In the genomic region with DNA sequence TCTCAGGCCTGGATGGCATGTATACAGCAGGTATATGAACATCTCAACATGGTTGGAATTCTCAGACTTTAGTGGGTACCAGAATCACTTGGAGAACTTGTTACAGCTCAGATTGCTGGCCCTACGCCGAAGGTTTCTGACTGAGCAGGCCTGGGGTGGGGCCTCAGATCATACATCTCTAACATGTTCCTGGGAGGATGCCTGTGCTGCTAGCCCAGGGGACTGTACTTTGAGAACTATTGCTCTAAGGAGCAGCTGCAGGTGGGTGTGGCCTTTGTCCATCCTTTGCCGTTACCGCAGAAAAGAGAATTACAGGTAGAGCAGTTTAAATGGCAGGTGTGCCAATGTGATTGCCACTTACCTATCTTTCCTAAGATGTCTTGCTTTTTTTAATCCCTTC, we compare ENCODE assay signal across 25 cellular contexts.
DNase-seq lines count a peak whose midpoint lies in the region; ATAC-seq and TF ChIP-seq lines count a peak whose summit lies in the region.
"Had no signal": no experiment of that assay in that cellular context is flagged by ENCODE, and none has a peak within 500 bp of the region (broad histone marks: within the 10 kb centered on the region; RNA-seq: fewer than 3 reads in every experiment).

No MANE protein-coding gene starts in this region.

- no peaks in the 10 kb centered on the region for H3K79me1 ChIP-seq in trophoblast cell (ENCODE audit: low read length)

- ATAC-seq in esophagus mucosa, result peak; percentile 83
- ATAC-seq: left cardiac atrium; Panc1; stimulated activated naive CD8-positive, alpha-beta T cell treated with anti-CD3 and anti-CD28 coated beads, Interleukin-15, amount 100 ng/mL, for 72 hours had no signal

- no peak overlapping the region for H3K4ac ChIP-seq in trophoblast cell (ENCODE audit: low read depth, low read length)

- H4K8ac ChIP-seq in trophoblast cell (ENCODE audit: low read depth, low read length), result no peak overlapping the region

- no peaks in the 10 kb centered on the region for H3K27me3 ChIP-seq in trophoblast cell (ENCODE audit: insufficient read depth, low read length)
- H3K27me3 ChIP-seq: BE2C, brain microvascular endothelial cell, neutrophil, right lobe of liver, vagina had no signal

- no peak overlapping the region for H2BK120ac ChIP-seq in trophoblast cell (ENCODE audit: insufficient read depth, low read length, poor library complexity)

- no peak for TF ChIP-seq CTCF in C4-2B (conservative IDR thresholded peaks at IDR 0.05)

- no peak overlapping the region for H3K23ac ChIP-seq in trophoblast cell (ENCODE audit: low read length)

- H3K14ac ChIP-seq in trophoblast cell (ENCODE audit: low read length), result no peak overlapping the region

- peak overlapping the region; percentile 27 for H2BK12ac ChIP-seq in trophoblast cell (ENCODE audit: low read length)

- no peaks in the 10 kb centered on the region for H3K9me3 ChIP-seq in trophoblast cell (ENCODE audit: insufficient read depth, low read depth, low read length)
- H3K9me3 ChIP-seq: BE2C, neutrophil, right lobe of liver, thoracic aorta, vagina had no signal

- no peaks in the 10 kb centered on the region for H3K36me3 ChIP-seq in trophoblast cell (ENCODE audit: control insufficient read depth in 1 of 2, insufficient read depth in 2 of 2, low read length in 2 of 2)
- H3K36me3 ChIP-seq: BE2C, brain microvascular endothelial cell, neutrophil, right lobe of liver, thoracic aorta, vagina had no signal

- no peak overlapping the region for H2BK5ac ChIP-seq in trophoblast cell (ENCODE audit: low read depth, low read length, poor library complexity)

- H3K79me2 ChIP-seq in trophoblast cell (ENCODE audit: control insufficient read depth, insufficient read depth, low read length, poor library complexity), result no peaks in the 10 kb centered on the region

- H4K12ac ChIP-seq in trophoblast cell (ENCODE audit: low read depth, low read length), result no peak overlapping the region

- WGBS in trophoblast cell (ENCODE audit: extremely low coverage, insufficient coverage, insufficient read length), result no CpG with 5 or more reads among the region's 4 CpGs

- H3K27ac ChIP-seq in C4-2B (peak overlapping the region; percentile 54), trophoblast cell (ENCODE audit: low read depth, low read length) (no peak overlapping the region)
- H3K27ac ChIP-seq: neutrophil, right lobe of liver had no signal

- H3K4me2 ChIP-seq in trophoblast cell (ENCODE audit: low read length), result no peak overlapping the region

- H2AK5ac ChIP-seq in trophoblast cell (ENCODE audit: low read length), result no peak overlapping the region

- DNase-seq in NCI-H187 (lab: John Stamatoyannopoulos, UW), result peak; percentile 22 to 41
- DNase-seq in trophoblast cell, result no peak
- DNase-seq in erythroblast (lab: John Stamatoyannopoulos, UW), result no peak
- no peak for DNase-seq in stimulated activated CD4-positive, alpha-beta T cell treated with anti-CD3 and anti-CD28 coated beads, Interleukin-4, amount 100 ng/mL, for 4 hours
- DNase-seq in activated CD4-positive, alpha-beta T cell treated with anti-CD3 and anti-CD28 coated beads, Interleukin-2, amount 50 U/mL, for 1 hour, result no peak
- DNase-seq: activated naive CD4-positive, alpha-beta T cell treated with anti-CD3 and anti-CD28 coated beads, Interleukin-2, amount 50 U/mL, for 16 hours; BE2C; brain microvascular endothelial cell; cerebellar nuclear complex; COR-L47; HCEC 1CT; hypothalamus; left cardiac atrium; MV-4-11; NCI-H1694 treated with DMSO at 0.1 percent for 48 hours; NCI-H524 treated with DMSO at 0.1 percent for 48 hours; right lobe of liver; SIG-M5; stimulated activated naive CD8-positive, alpha-beta T cell treated with anti-CD3 and anti-CD28 coated beads, Interleukin-15, amount 100 ng/mL, for 72 hours had no signal

- H2AFZ ChIP-seq in trophoblast cell (ENCODE audit: insufficient read depth, low read length, poor library complexity), result no peak overlapping the region

- TF ChIP-seq POLR2A in erythroblast (IDR thresholded peaks at IDR 0.05; ENCODE audit: low read length), result no peak

- H4K91ac ChIP-seq in trophoblast cell (ENCODE audit: low read depth, low read length), result no peak overlapping the region

- H3K18ac ChIP-seq in trophoblast cell (ENCODE audit: low read length), result no peak overlapping the region

- no peak overlapping the region for H3K4me3 ChIP-seq in trophoblast cell (ENCODE audit: low read depth, low read length)
- H3K4me3 ChIP-seq: right lobe of liver, thoracic aorta, vagina had no signal

- H3K4me1 ChIP-seq in trophoblast cell (ENCODE audit: control insufficient read depth in 1 of 2, insufficient read depth in 2 of 2, low read length in 2 of 2), result no peaks in the 10 kb centered on the region
- H3K4me1 ChIP-seq: BE2C, right lobe of liver had no signal

- H3K9ac ChIP-seq in trophoblast cell (ENCODE audit: low read length), result no peak overlapping the region

Comparison
In these comparisons a context has a peak if more than half of its experiments do, and no peak if none do; other contexts are left out.
1. DNase-seq: peak in NCI-H187 (2 of 2); none in trophoblast cell (0 of 2), erythroblast (0 of 2), stimulated activated CD4-positive, alpha-beta T cell treated with anti-CD3 and anti-CD28 coated beads, Interleukin-4, amount 100 ng/mL, for 4 hours (0 of 2) and activated CD4-positive, alpha-beta T cell treated with anti-CD3 and anti-CD28 coated beads, Interleukin-2, amount 50 U/mL, for 1 hour (single experiment).